Comparison of ENCODE assay signal across 20 cellular contexts in the genomic region with DNA sequence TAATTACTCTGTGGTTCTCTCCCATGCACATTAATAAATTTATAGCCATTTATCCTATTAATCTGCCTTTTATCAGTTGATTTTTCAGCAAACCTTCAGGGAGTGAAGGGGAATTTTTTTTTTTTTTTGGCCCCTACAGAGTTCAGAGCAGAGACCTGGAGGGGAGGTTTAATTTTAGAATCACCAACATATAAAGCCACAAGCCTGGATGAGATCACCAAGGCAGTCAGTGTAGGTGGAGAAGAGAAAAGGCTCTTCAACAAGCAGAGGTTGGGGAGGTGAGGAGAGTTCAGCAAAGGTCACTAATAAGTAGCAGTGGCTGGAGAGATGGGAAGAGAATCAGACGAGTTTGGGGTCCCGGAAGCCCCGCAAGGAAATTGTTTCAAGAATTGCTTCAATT. TPM values are rescaled to one million over a fixed set of nuclear protein-coding genes. Genes with fewer than 3 reads are reported as not detected.
DNase-seq lines count a peak whose midpoint lies in the region; ATAC-seq and TF ChIP-seq lines count a peak whose summit lies in the region.
"Had no signal": no experiment of that assay in that cellular context is flagged by ENCODE, and none has a peak within 500 bp of the region (broad histone marks: within the 10 kb centered on the region; RNA-seq: fewer than 3 reads in every experiment).

No MANE protein-coding gene starts in this region.

- DNase-seq in left ventricle myocardium superior (no peak), Right ventricle myocardium superior (no peak), NCI-H2227 (lab: John Stamatoyannopoulos, UW; ENCODE audit: unreplicated experiment) (peak; percentile 13), neural crest cell (ENCODE audit: low read depth, low spot score) (no peak), WERI-Rb-1 (no peak), NCI-H1694 treated with DMSO at 0.1 percent for 48 hours (lab: John Stamatoyannopoulos, UW) (no peak), NCI-H187 (lab: John Stamatoyannopoulos, UW) (no peak)
- DNase-seq: 8988T; Caco-2; CD4-positive, CD25-positive, alpha-beta regulatory T cell; CD8-positive, alpha-beta T cell; DMS153; DND-41; GM23248 had no signal

- H3K4me3 Mint-ChIP-seq in brain (no peak overlapping the region), neural crest cell (no peak overlapping the region)
- H3K4me3 Mint-ChIP-seq: B cell; CD4-positive, CD25-positive, alpha-beta regulatory T cell; CD8-positive, alpha-beta T cell had no signal

- H3K4me1 Mint-ChIP-seq in brain, result peaks cover 38% of the 10 kb centered on the region
- H3K4me1 Mint-ChIP-seq in neural crest cell, result peaks cover 63% of the 10 kb centered on the region

- intact Hi-C loops in left ventricle myocardium superior (cut with micrococcal nuclease), result no loop called here
- intact Hi-C loops in Right ventricle myocardium superior (cut with DNase I), result no loop called here

- H3K9me3 Mint-ChIP-seq in brain, result no peaks in the 10 kb centered on the region
- no peaks in the 10 kb centered on the region for H3K9me3 Mint-ChIP-seq in neural crest cell
- H3K9me3 Mint-ChIP-seq: CD8-positive, alpha-beta T cell had no signal

- no peaks in the 10 kb centered on the region for H3K36me3 ChIP-seq in WERI-Rb-1
- H3K36me3 ChIP-seq: BLaER1, HAP-1 had no signal

- TF ChIP-seq CTCF in brain (conservative IDR thresholded peaks at IDR 0.05), result no peak
- no peak for TF ChIP-seq CTCF in neural crest cell (conservative IDR thresholded peaks at IDR 0.05)
- no peak for TF ChIP-seq CTCF in WERI-Rb-1 (IDR thresholded peaks at IDR 0.05; ENCODE audit: low read depth, low read length)

- H3K27ac Mint-ChIP-seq in brain (peak overlapping the region in 4 of 5 experiments; percentile 21 to 81 (median 46)), neural crest cell (ENCODE audit: unreplicated experiment) (peak overlapping the region; percentile 2)
- H3K27ac Mint-ChIP-seq: B cell; CD4-positive, CD25-positive, alpha-beta regulatory T cell; CD8-positive, alpha-beta T cell had no signal

- ATAC-seq in left ventricle myocardium superior (peak; percentile 71), Right ventricle myocardium superior (ENCODE audit: poor library complexity) (no peak)
- ATAC-seq: A549; CD8-positive, alpha-beta T cell had no signal

- no peaks in the 10 kb centered on the region for H3K27me3 ChIP-seq in WERI-Rb-1 (ENCODE audit: insufficient read depth, low read depth, severe bottlenecking)
- H3K27me3 ChIP-seq: BLaER1 had no signal

- H3K27ac ChIP-seq in WERI-Rb-1, result no peak overlapping the region
- H3K27ac ChIP-seq: A549, BLaER1, C4-2B, GM23248 had no signal

- no peak overlapping the region for H3K4me3 ChIP-seq in WERI-Rb-1 (ENCODE audit: low read depth, low read length)
- H3K4me3 ChIP-seq: A549, BLaER1, GM23248, HAP-1 had no signal

- H3K36me3 Mint-ChIP-seq in brain (no peaks in the 10 kb centered on the region), neural crest cell (ENCODE audit: low read depth) (no peaks in the 10 kb centered on the region)
- H3K36me3 Mint-ChIP-seq: CD4-positive, CD25-positive, alpha-beta regulatory T cell; CD8-positive, alpha-beta T cell had no signal

- H3K27me3 Mint-ChIP-seq in brain, result peaks cover 8% of the 10 kb centered on the region
- H3K27me3 Mint-ChIP-seq in neural crest cell (ENCODE audit: low read depth), result no peaks in the 10 kb centered on the region

- no peaks in the 10 kb centered on the region for H3K9me3 ChIP-seq in WERI-Rb-1 (ENCODE audit: severe bottlenecking)
- H3K9me3 ChIP-seq: A549, BLaER1, Caco-2, HAP-1 had no signal

RNA-seq across cellular contexts. Expression of a gene that starts 48.4 kb away (rescaled TPM):
- total RNA-seq in left ventricle myocardium superior (468 TPM), Right ventricle myocardium superior (391 TPM), neural crest cell (217 and 227 TPM in 2 replicates)
- 128 TPM for polyA plus RNA-seq in brain (ENCODE audit: insufficient read depth, low read depth, low replicate concordance)
